Comparison of ENCODE assay signal across 10 cellular contexts in the genomic region with DNA sequence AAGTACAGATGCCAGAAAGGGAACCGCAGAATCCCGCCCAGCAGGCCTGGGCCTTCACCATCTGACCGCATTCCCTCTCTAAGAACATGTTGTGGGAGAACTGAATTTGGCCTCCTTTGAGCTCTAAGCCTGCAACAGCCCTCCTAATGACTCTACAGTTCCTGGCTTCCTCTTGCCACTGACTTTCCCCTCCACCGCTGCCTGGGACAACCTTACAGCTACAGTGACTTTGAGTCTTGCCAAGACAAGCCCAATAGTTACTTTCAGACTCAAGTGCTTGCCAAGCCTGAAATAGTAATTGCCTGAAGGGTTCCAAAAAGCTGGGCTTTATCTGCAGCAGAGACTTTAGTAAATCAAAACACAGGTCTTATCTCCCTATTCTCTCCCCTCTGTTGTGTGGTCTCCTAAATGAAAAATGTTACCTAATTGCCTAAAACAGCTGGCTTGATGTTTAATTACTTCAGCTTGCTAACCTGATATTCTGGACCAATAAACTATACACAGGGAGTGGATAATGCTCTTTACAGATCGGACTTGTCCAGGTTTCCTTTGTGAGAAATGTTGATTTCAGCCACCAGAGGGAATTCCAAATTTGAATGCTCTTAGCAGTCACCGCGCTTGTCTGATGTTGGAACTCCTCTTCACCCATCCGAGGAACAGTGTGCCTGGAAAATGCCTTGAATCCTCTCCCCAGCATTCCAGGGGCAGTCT.
DNase-seq lines count a peak whose midpoint lies in the region; ATAC-seq and TF ChIP-seq lines count a peak whose summit lies in the region.
"Had no signal": no experiment of that assay in that cellular context is flagged by ENCODE, and none has a peak within 500 bp of the region (broad histone marks: within the 10 kb centered on the region; RNA-seq: fewer than 3 reads in every experiment).

No MANE protein-coding gene starts in this region.

- no peak overlapping the region for H2AFZ ChIP-seq in GM23338
- no peak overlapping the region for H2AFZ ChIP-seq in hepatocyte
- H2AFZ ChIP-seq in smooth muscle cell (ENCODE audit: low read depth): no peak overlapping the region

- WGBS in hepatocyte (ENCODE audit: low lambda C conversion rate, missing lambda C conversion rate): 52% methylated on average over 8 of the region's 8 CpGs
- 55% methylated on average over 8 of the region's 8 CpGs for WGBS in smooth muscle cell (ENCODE audit: low lambda C conversion rate)

- ATAC-seq in GM23338: no peak
- no peak for ATAC-seq in GM18517 (IDR thresholded peaks at IDR 0.05; ENCODE audit: unreplicated experiment)

- no peaks in the 10 kb centered on the region for H3K79me2 ChIP-seq in GM23338 (replicated peaks; ENCODE audit: insufficient read depth)
- H3K79me2 ChIP-seq in hepatocyte: no peaks in the 10 kb centered on the region
- no peaks in the 10 kb centered on the region for H3K79me2 ChIP-seq in smooth muscle cell (ENCODE audit: low read depth)

- H3F3A ChIP-seq in GM23338 (replicated peaks; ENCODE audit: low read depth) (no peaks in the 10 kb centered on the region), smooth muscle cell (ENCODE audit: low read depth) (peaks cover under 1% of the 10 kb centered on the region)

- H3K36me3 ChIP-seq in GM23338 (ENCODE audit: insufficient read depth): no peaks in the 10 kb centered on the region
- no peaks in the 10 kb centered on the region for H3K36me3 ChIP-seq in hepatocyte (replicated peaks; ENCODE audit: insufficient read depth, low read depth)
- H3K36me3 ChIP-seq in smooth muscle cell (ENCODE audit: low read depth): no peaks in the 10 kb centered on the region
- no peaks in the 10 kb centered on the region for H3K36me3 ChIP-seq in Peyer's patch

- TF ChIP-seq POLR2A in Peyer's patch (IDR thresholded peaks at IDR 0.05): no peak

- no peak overlapping the region for H3K4me3 Mint-ChIP-seq in GM23338

- H3K27me3 ChIP-seq in GM23338 (ENCODE audit: insufficient read depth) (no peaks in the 10 kb centered on the region), hepatocyte (no peaks in the 10 kb centered on the region), smooth muscle cell (ENCODE audit: low read depth) (no peaks in the 10 kb centered on the region), Peyer's patch (no peaks in the 10 kb centered on the region)

- H3K9me2 ChIP-seq in GM23338 (ENCODE audit: insufficient read depth) (no peaks in the 10 kb centered on the region), hepatocyte (replicated peaks; ENCODE audit: insufficient read depth) (no peaks in the 10 kb centered on the region)

- peaks cover 12% of the 10 kb centered on the region for H3K27me3 Mint-ChIP-seq in GM23338 (ENCODE audit: insufficient read depth, low read depth, poor library complexity)

- no peaks in the 10 kb centered on the region for H3K9me3 Mint-ChIP-seq in GM23338

- no peak overlapping the region for H3K27ac ChIP-seq in GM23338 (ENCODE audit: low read depth)
- H3K27ac ChIP-seq in hepatocyte: peak overlapping the region; percentile 35
- H3K27ac ChIP-seq in smooth muscle cell (ENCODE audit: low read depth): peak overlapping the region; percentile 55
- peak overlapping the region in 2 of 4 donors; percentile 47 to 55 for H3K27ac ChIP-seq in Peyer's patch

- H3K9ac ChIP-seq in smooth muscle cell (ENCODE audit: low read depth): no peak overlapping the region

- H3K4me1 ChIP-seq in GM23338 (ENCODE audit: insufficient read depth) (no peaks in the 10 kb centered on the region), hepatocyte (ENCODE audit: insufficient read depth) (peaks cover 15% of the 10 kb centered on the region), smooth muscle cell (ENCODE audit: low read depth) (peaks cover 18% of the 10 kb centered on the region), Peyer's patch (no peaks in the 10 kb centered on the region)

- H3K4me3 ChIP-seq in GM23338 (no peak overlapping the region), astrocyte of the spinal cord (ENCODE audit: low read depth, low read length) (no peak overlapping the region), hepatocyte (no peak overlapping the region), smooth muscle cell (no peak overlapping the region), Peyer's patch (no peak overlapping the region)

- TF ChIP-seq CTCF in GM23338 (conservative IDR thresholded peaks at IDR 0.05; ENCODE audit: low read depth in 2 of 2): no peak
- TF ChIP-seq CTCF in astrocyte of the spinal cord (IDR thresholded peaks at IDR 0.05; ENCODE audit: low read depth, low read length): peak; percentile 2
- TF ChIP-seq CTCF in hepatocyte (IDR thresholded peaks at IDR 0.05; ENCODE audit: poor library complexity): peak; percentile 17
- TF ChIP-seq CTCF in smooth muscle cell (IDR thresholded peaks at IDR 0.05; ENCODE audit: borderline replicate concordance, insufficient read depth, poor library complexity, severe bottlenecking): peak; percentile 3
- peak in 1 of 6 experiments; percentile 1 for TF ChIP-seq CTCF in Peyer's patch (IDR thresholded peaks at IDR 0.05)

- H4K20me1 ChIP-seq in GM23338 (replicated peaks; ENCODE audit: insufficient read depth) (no peaks in the 10 kb centered on the region), hepatocyte (ENCODE audit: insufficient read depth, poor library complexity, severe bottlenecking) (no peaks in the 10 kb centered on the region), smooth muscle cell (ENCODE audit: low read depth) (no peaks in the 10 kb centered on the region)

- peaks cover 2% of the 10 kb centered on the region; the same call in 2 of the 3 replicates for H3K4me1 Mint-ChIP-seq in GM23338

- no peak overlapping the region for H3K4me2 ChIP-seq in GM23338
- H3K4me2 ChIP-seq in hepatocyte: no peak overlapping the region
- H3K4me2 ChIP-seq in smooth muscle cell: peak overlapping the region; percentile 49

- H3K9me3 ChIP-seq in hepatocyte (ENCODE audit: low read depth): no peaks in the 10 kb centered on the region
- H3K9me3 ChIP-seq in smooth muscle cell (replicated peaks; ENCODE audit: low read depth): no peaks in the 10 kb centered on the region
- no peaks in the 10 kb centered on the region for H3K9me3 ChIP-seq in Peyer's patch

- in situ Hi-C loops in astrocyte of the spinal cord (cut with HindIII; ENCODE audit: low sequenced_read_pairs): no loop called here

- no peaks in the 10 kb centered on the region for H3K36me3 Mint-ChIP-seq in GM23338 (ENCODE audit: low read depth)

- H3K27ac Mint-ChIP-seq in GM23338: 0 out of 2 replicates have a peak overlapping the region, but pooled peaks have one; percentile 47

- DNase-seq in GM23338 (ENCODE audit: low spot score): no peak
- peak; percentile 89 for DNase-seq in astrocyte of the spinal cord (ENCODE audit: low read depth, low spot score)
- DNase-seq in hepatocyte (ENCODE audit: low spot score): peak; percentile 35
- no peak for DNase-seq in smooth muscle cell (lab: John Stamatoyannopoulos, UW; ENCODE audit: unreplicated experiment)
- no peak for DNase-seq in stimulated activated CD4-positive, alpha-beta T cell treated with anti-CD3 and anti-CD28 coated beads, Interleukin-2, amount 100 ng/mL, for 48 hours
- DNase-seq in activated naive CD4-positive, alpha-beta T cell treated with Interleukin-2 at 50 U/mL for 16 hours: no peak
- DNase-seq in Peyer's patch: no peak
- DNase-seq: activated CD4-positive, alpha-beta T cell treated with anti-CD3 and anti-CD28 coated beads for 1 hour; NCI-H187 treated with DMSO at 0.1 percent for 48 hours had no signal

TF ChIP-seq in GM23338, 12 proteins besides CTCF, POLR2A, EP300 and RAD21:
- TF ChIP-seq CREB1 (CRISPR knock-in tag; IDR thresholded peaks at IDR 0.05; ENCODE audit: low read depth) (no peak), EZH2phosphoT487 (IDR thresholded peaks at IDR 0.05; ENCODE audit: unreplicated experiment) (no peak)
TF ChIP-seq in GM23338: peak in this region for 0.

Comparison
In these comparisons a context has a peak if more than half of its experiments do, and no peak if none do; other contexts are left out.
1. DNase-seq: peak in astrocyte of the spinal cord (single experiment) and hepatocyte (single experiment); none in GM23338 (single experiment), smooth muscle cell (single experiment), stimulated activated CD4-positive, alpha-beta T cell treated with anti-CD3 and anti-CD28 coated beads, Interleukin-2, amount 100 ng/mL, for 48 hours (0 of 2), activated naive CD4-positive, alpha-beta T cell treated with Interleukin-2 at 50 U/mL for 16 hours (single experiment) and Peyer's patch (0 of 3).
2. CTCF ChIP-seq: peak in astrocyte of the spinal cord (single experiment), hepatocyte (single experiment) and smooth muscle cell (single experiment); none in GM23338 (0 of 2).